In genomic region chr19:14136509-14137281, GRCh38 we compare ENCODE assay signal across 8 cellular contexts. TPM values are rescaled to one million over a fixed set of nuclear protein-coding genes. Genes with fewer than 3 reads are reported as not detected.
DNase-seq lines count a peak whose midpoint lies in the region; ATAC-seq, FAIRE-seq and TF ChIP-seq lines count a peak whose summit lies in the region.

TSS of gene ASF1B (minus strand) at chr19:14136589. CDS start at chr19:14136456, 133 bp downstream.

- H3K79me2 ChIP-seq in OCI-LY1 (ENCODE audit: insufficient read depth, low read length) = peaks cover 19% of the 10 kb centered on the region

- peaks cover 20% of the 10 kb centered on the region for H3K36me3 ChIP-seq in OCI-LY1 (ENCODE audit: insufficient read depth, low read length)
- no peaks in the 10 kb centered on the region for H3K36me3 ChIP-seq in mesodermal cell (ENCODE audit: control insufficient read depth, insufficient read depth, low read length)

- no peak within 1 kb of the TSS for H2AFZ ChIP-seq in OCI-LY1 (ENCODE audit: low read length)

- no peaks in the 10 kb centered on the region for H3K9me2 ChIP-seq in OCI-LY1 (ENCODE audit: low read depth, low read length)

- H4K20me1 ChIP-seq in OCI-LY1 (ENCODE audit: insufficient read depth, low read length) = no peaks in the 10 kb centered on the region

- H3K4me2 ChIP-seq in OCI-LY1 (ENCODE audit: low read length) = peak within 1 kb of the TSS; percentile 97

- H3K27me3 ChIP-seq in OCI-LY1 (ENCODE audit: insufficient read depth, low read length) = no peaks in the 10 kb centered on the region

- H3K4me1 ChIP-seq in OCI-LY1 (ENCODE audit: insufficient read depth, low read length, severe bottlenecking) (peaks cover 31% of the 10 kb centered on the region), mesodermal cell (ENCODE audit: control insufficient read depth, insufficient read depth, low read length, poor library complexity, severe bottlenecking) (peaks cover 19% of the 10 kb centered on the region)

- DNase-seq in DMS 273 treated with DMSO at 0.1 percent for 48 hours (lab: John Stamatoyannopoulos, UW) (peak; percentile 100), HuH-7 (ENCODE audit: low spot score) (peak; percentile 97)
- DNase-seq in activated CD8-positive, alpha-beta memory T cell treated with anti-CD3 and anti-CD28 coated beads, Interleukin-2, amount 50 U/mL, for 4 hours = peak; percentile 95
- peak; percentile 95 for DNase-seq in stimulated activated CD8-positive, alpha-beta memory T cell treated with anti-CD3 and anti-CD28 coated beads, Interleukin-15, amount 100 ng/mL, for 4 hours (ENCODE audit: low read depth in 2 of 2)

- H3K4me3 ChIP-seq in OCI-LY1 (ENCODE audit: low read depth, low read length, poor library complexity, severe bottlenecking) (peak within 1 kb of the TSS; percentile 85), mesodermal cell (ENCODE audit: extremely low read depth, insufficient read depth, low read length, poor library complexity, severe bottlenecking) (peak within 1 kb of the TSS; percentile 77)

- WGBS in mesodermal cell (ENCODE audit: insufficient coverage in 2 of 2), 2 experiments = 0% methylated on average over 57 to 63 of the region's 78 CpGs

- peak; percentile 80 for ATAC-seq in GM21515 (IDR thresholded peaks at IDR 0.05; ENCODE audit: unreplicated experiment)

- no peaks in the 10 kb centered on the region for H3F3A ChIP-seq in OCI-LY1 (ENCODE audit: insufficient read depth, low read length)

- peak within 1 kb of the TSS; percentile 88 for H3K9ac ChIP-seq in OCI-LY1 (ENCODE audit: low read length)

- peak; percentile 96 for FAIRE-seq in endometrium (lab: Jason Lieb, UNC)

- H3K27ac ChIP-seq in OCI-LY1 (ENCODE audit: low read depth, low read length, poor library complexity, severe bottlenecking) (peak within 1 kb of the TSS; percentile 63), mesodermal cell (ENCODE audit: low read depth, low read length, severe bottlenecking) (peak within 1 kb of the TSS; percentile 92)

- no peaks in the 10 kb centered on the region for H3K9me3 ChIP-seq in OCI-LY1 (ENCODE audit: low read length)
- no peaks in the 10 kb centered on the region for H3K9me3 ChIP-seq in mesodermal cell (ENCODE audit: control insufficient read depth, low read length)

- TF ChIP-seq CTCF in OCI-LY1 (IDR thresholded peaks at IDR 0.05; ENCODE audit: low read length) = peak; percentile 70

RNA-seq across cellular contexts. Expression of gene ASF1B, which starts in this region (rescaled TPM):
- 22.0 TPM for polyA plus RNA-seq in mesodermal cell (2013, experiment 1 of 2)
- polyA plus RNA-seq in mesodermal cell (2013, experiment 2 of 2) = 18.6 TPM

Comparison
In these comparisons a context has a peak if more than half of its experiments do, and no peak if none do; other contexts are left out.
1. Peak in every context shown above with its lines: DNase-seq, ATAC-seq, H3K4me3 ChIP-seq and H3K27ac ChIP-seq.